In the genomic region with DNA sequence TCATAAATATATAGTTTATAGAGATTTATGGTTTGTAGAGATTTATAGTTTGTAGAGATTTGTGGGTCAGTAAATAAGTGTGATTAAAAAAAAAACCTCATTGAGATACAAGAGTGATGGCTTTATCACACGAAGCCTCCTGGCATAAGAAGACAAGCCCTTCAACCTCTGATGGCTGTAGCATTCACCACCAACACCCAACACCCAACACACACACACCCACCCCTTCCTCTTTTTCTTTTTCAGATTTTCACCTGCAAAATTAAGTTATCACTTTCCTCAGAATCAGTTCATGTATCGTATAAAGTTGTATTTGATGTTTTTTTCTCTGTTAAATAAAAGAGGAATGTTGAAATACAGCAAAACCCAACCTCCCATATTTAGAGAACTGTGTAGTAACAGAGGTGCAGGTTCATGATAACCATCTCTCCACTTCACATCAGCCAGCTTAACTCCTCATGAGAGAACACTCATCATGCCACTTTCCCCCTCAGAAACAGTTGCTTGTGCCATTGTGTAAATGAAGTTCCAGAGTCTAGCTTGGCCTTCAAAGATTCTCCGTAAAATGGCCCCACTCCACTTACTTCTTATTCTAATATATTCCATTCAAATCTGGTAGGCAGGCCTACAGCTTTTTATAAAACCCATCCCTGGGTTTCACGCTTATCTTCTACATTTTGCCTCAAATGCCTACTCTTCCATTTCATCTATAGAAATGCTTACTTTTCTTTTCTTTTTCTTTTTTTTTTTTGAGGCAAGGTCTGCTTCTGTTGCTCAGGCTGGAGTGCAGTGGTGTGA, we compare ENCODE assay signal across 1 cellular context.
TF ChIP-seq lines count a peak whose summit lies in the region.

No MANE protein-coding gene starts in this region.

TF ChIP-seq in IMR-90, 13 proteins besides CTCF, POLR2A, EP300 and RAD21 (continued from another document):
- TF ChIP-seq CHD1 (IDR thresholded peaks at IDR 0.05; ENCODE audit: low read depth, low read length) (no peak), BHLHE40 (IDR thresholded peaks at IDR 0.05; ENCODE audit: low read depth, low read length) (no peak), CEBPB (IDR thresholded peaks at IDR 0.05; ENCODE audit: low read depth, low read length) (no peak), SMC3 (IDR thresholded peaks at IDR 0.05; ENCODE audit: low read depth, low read length) (no peak), USF2 (IDR thresholded peaks at IDR 0.05; ENCODE audit: low read depth, low read length) (no peak), MAFK (IDR thresholded peaks at IDR 0.05; ENCODE audit: low read depth, low read length) (no peak), NFE2L2 (IDR thresholded peaks at IDR 0.05; ENCODE audit: low read depth, low read length) (no peak), FOS (IDR thresholded peaks at IDR 0.05; ENCODE audit: low read depth, low read length) (no peak), MAZ (IDR thresholded peaks at IDR 0.05; ENCODE audit: borderline replicate concordance, low read depth, low read length) (no peak), RFX5 (IDR thresholded peaks at IDR 0.05; ENCODE audit: low read depth, low read length) (no peak), MXI1 (IDR thresholded peaks at IDR 0.05; ENCODE audit: borderline replicate concordance, low read depth, low read length) (no peak)
TF ChIP-seq in IMR-90: peak in this region for 0.
